20 cellular contexts compared by ENCODE assay signal in the genomic region with DNA sequence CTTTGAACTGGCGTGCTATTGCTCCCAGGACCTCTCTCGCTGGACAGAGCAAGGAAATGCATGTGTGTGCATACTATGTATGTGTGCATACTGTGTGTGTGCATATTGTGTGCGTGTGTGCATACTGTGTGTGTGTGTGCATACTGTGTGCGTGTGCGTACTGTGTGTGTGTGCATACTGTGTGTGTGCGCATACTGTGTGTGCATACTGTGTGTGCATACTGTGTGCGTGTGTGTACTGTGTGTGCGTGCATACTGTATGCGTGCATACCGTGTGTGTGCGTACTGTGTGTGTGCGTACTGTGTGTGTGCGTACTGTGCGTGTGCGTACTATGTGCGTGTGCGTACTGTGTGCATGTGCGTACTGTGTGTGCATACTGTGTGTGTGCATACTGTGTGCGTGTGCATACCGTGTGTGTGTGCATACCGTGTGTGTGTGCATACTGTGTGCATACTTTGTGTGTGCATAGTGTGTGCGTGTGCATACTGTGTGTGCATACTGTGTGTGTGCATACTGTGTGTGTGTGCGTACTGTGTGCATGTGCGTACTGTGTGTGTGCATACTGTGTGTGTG.
DNase-seq lines count a peak whose midpoint lies in the region; ATAC-seq, FAIRE-seq and TF ChIP-seq lines count a peak whose summit lies in the region.
"Had no signal": no experiment of that assay in that cellular context is flagged by ENCODE, and none has a peak within 500 bp of the region (broad histone marks: within the 10 kb centered on the region; RNA-seq: fewer than 3 reads in every experiment).

No MANE protein-coding gene starts in this region.

- H3K4ac ChIP-seq in H1 (replicated peaks; ENCODE audit: insufficient read length, low read depth, low read length): no peak overlapping the region

- no peak overlapping the region; a peak in 1 of 4 replicates for H3K4me2 ChIP-seq in H1 (ENCODE audit: insufficient read depth in 1 of 2, low read depth in 2 of 2, low read length in 2 of 2)
- H3K4me2 ChIP-seq: KMS-11 had no signal

- TF ChIP-seq CTCF in H1 (IDR thresholded peaks at IDR 0.05; ENCODE audit: control extremely low read depth in 1 of 3, insufficient read depth in 1 of 3, low read depth in 1 of 3, low read length in 3 of 3): no peak

- H3K36me3 ChIP-seq in H1 (ENCODE audit: control insufficient read depth in 2 of 4, insufficient read depth in 4 of 4, low read length in 3 of 4) (no peaks in the 10 kb centered on the region), thymus (ENCODE audit: control insufficient read depth, insufficient read depth) (peaks cover 14% of the 10 kb centered on the region)
- H3K36me3 ChIP-seq: BE2C, Peyer's patch, SJCRH30 had no signal

- H3K79me1 ChIP-seq in H1 (ENCODE audit: low read depth, low read length): peaks cover 25% of the 10 kb centered on the region

- CTCF ChIA-PET in H1 (lab: Charles Lee; ENCODE audit: partially characterized antibody): interaction anchor here (1.2 kb wide), 1 partner anchor 16 kb away, joined by 7 read pairs; no protein-coding TSS in a partner anchor

- H2AFZ ChIP-seq in H1 (ENCODE audit: low read length): no peak overlapping the region

- peaks cover 9 to 22% of the 10 kb centered on the region in 2 experiments for H4K20me1 ChIP-seq in H1 (replicated peaks in 1 of 2; ENCODE audit: control insufficient read depth in 1 of 2, insufficient read depth in 2 of 2, low read length in 2 of 2)

- H3K27ac ChIP-seq in H1 (ENCODE audit: low read depth, low read length) (no peak overlapping the region; the same call in 1 of the 2 replicates), thymus (ENCODE audit: low read depth) (peak overlapping the region; percentile 4)
- H3K27ac ChIP-seq: HL-60, KMS-11, Peyer's patch, SJCRH30 had no signal

- peak overlapping the region; percentile 78 for H4K91ac ChIP-seq in H1 (replicated peaks; ENCODE audit: insufficient read length, low read length)

- H4K5ac ChIP-seq in H1 (ENCODE audit: insufficient read length, low read depth, low read length): no peak overlapping the region

- peak overlapping the region; percentile 94; the same call in 1 of the 2 replicates for H2BK12ac ChIP-seq in H1 (ENCODE audit: low read depth, low read length)

- POLR2A ChIA-PET in H1 (lab: Charles Lee; ENCODE audit: partially characterized antibody): interaction anchor here (1.0 to 1.3 kb wide), 2 partner anchors 12 to 15 kb away, joined by 3 read pairs; no protein-coding TSS in a partner anchor

- peak overlapping the region; percentile 99 for H2AK5ac ChIP-seq in H1 (ENCODE audit: low read depth, low read length)

- H3K9me3 ChIP-seq in T-helper 17 cell (ENCODE audit: control insufficient read depth, low read length, poor library complexity, severe bottlenecking): no peaks in the 10 kb centered on the region
- H3K9me3 ChIP-seq in H1 (ENCODE audit: insufficient read depth in 2 of 2, low read depth in 1 of 2, low read length in 1 of 2): no peaks in the 10 kb centered on the region
- no peaks in the 10 kb centered on the region for H3K9me3 ChIP-seq in thymus (ENCODE audit: control insufficient read depth)
- H3K9me3 ChIP-seq: BE2C, Peyer's patch, SJCRH30 had no signal

- no peaks in the 10 kb centered on the region for H3K27me3 Mint-ChIP-seq in T-helper 17 cell
- H3K27me3 Mint-ChIP-seq: T-cell had no signal

- no peaks in the 10 kb centered on the region for H3K36me3 Mint-ChIP-seq in T-helper 17 cell (ENCODE audit: low read depth)

- 89% methylated on average over 24 of the region's 24 CpGs; no CpG with 5 or more reads in 1 of the 2 experiments for WGBS in H1 (ENCODE audit: extremely low coverage in 1 of 2, insufficient coverage in 1 of 2, insufficient read length in 1 of 2, insufficient replicate concordance in 2 of 2, low coverage in 1 of 2, low lambda C conversion rate in 2 of 2, missing lambda C conversion rate in 1 of 2), 2 experiments
- WGBS in thymus: 86% methylated on average over 24 of the region's 24 CpGs

- H3K4me1 Mint-ChIP-seq in T-helper 17 cell: peaks cover 28% of the 10 kb centered on the region

- no peak overlapping the region for H3K14ac ChIP-seq in H1 (ENCODE audit: insufficient read length)

- H3K4me3 ChIP-seq in H1 (ENCODE audit: extremely low read depth in 1 of 4, insufficient read depth in 2 of 4, low read depth in 3 of 4, low read length in 4 of 4): no peak overlapping the region
- no peak overlapping the region for H3K4me3 ChIP-seq in thymus (ENCODE audit: low read length)
- H3K4me3 ChIP-seq: Peyer's patch, SJCRH30 had no signal

- no peak overlapping the region for H2BK20ac ChIP-seq in H1 (ENCODE audit: low read length)

- ATAC-seq in T-helper 17 cell (no peak), HG03159 (IDR thresholded peaks at IDR 0.05; ENCODE audit: unreplicated experiment) (no peak), GM21723 (IDR thresholded peaks at IDR 0.05; ENCODE audit: unreplicated experiment) (no peak)
- ATAC-seq: T-cell had no signal

- no peak overlapping the region for H3K18ac ChIP-seq in H1 (ENCODE audit: extremely low read depth, low read length)

- H3K4me1 ChIP-seq in H1 (replicated peaks in 1 of 4; ENCODE audit: control insufficient read depth in 3 of 4, insufficient read depth in 4 of 4, low read length in 3 of 4) (peaks cover 0 to 7% (median 1%) of the 10 kb centered on the region in 4 experiments; a peak in 2 of 7 replicates), thymus (ENCODE audit: control insufficient read depth, insufficient read depth, low read length) (no peaks in the 10 kb centered on the region)
- H3K4me1 ChIP-seq: BE2C, Peyer's patch, SJCRH30 had no signal

- no peak overlapping the region for H3K56ac ChIP-seq in H1 (replicated peaks; ENCODE audit: insufficient read length, low read depth, low read length)

- H4K8ac ChIP-seq in H1 (ENCODE audit: extremely low read depth, insufficient read depth, low read length): no peak overlapping the region

- H3K23me2 ChIP-seq in H1 (ENCODE audit: low read depth, low read length): peaks cover 2% of the 10 kb centered on the region; the same call in 1 of the 2 replicates

- FAIRE-seq in GM12892 (lab: Jason Lieb, UNC) (peak; percentile 82), H1 (lab: Jason Lieb, UNC) (no peak)

- H3K23ac ChIP-seq in H1 (ENCODE audit: insufficient read length): peak overlapping the region; percentile 17

- peak overlapping the region in 1 of 4 experiments; percentile 8; a peak in 1 of 7 replicates for H3K9ac ChIP-seq in H1 (replicated peaks in 1 of 4; ENCODE audit: extremely low read depth in 1 of 4, low read depth in 3 of 4, low read length in 3 of 4)
- H3K9ac ChIP-seq: KMS-11 had no signal

- DNase-seq in GM12892 (ENCODE audit: insufficient read length): no peak
- DNase-seq in T-helper 17 cell: no peak
- DNase-seq in H1 (ENCODE audit: low read depth in 1 of 2, low spot score in 2 of 2): no peak
- DNase-seq in iPS-NIHi7 (ENCODE audit: extremely low spot score): no peak
- DNase-seq: BE2C, EL, GF-D8, GOT3, NCI-H1105, NCI-H2029 treated with DMSO at 0.1 percent for 48 hours, NCI-H226, NCI-H774, Peyer's patch, SJCRH30, T-cell had no signal

- no peak for TF ChIP-seq POLR2A in GM12892 (IDR thresholded peaks at IDR 0.05; ENCODE audit: low read depth, low read length)
- no peak for TF ChIP-seq POLR2A in H1 (IDR thresholded peaks at IDR 0.05; ENCODE audit: control extremely low read depth in 1 of 2, low read depth in 2 of 2, low read length in 2 of 2)

- no peak for TF ChIP-seq RAD21 in H1 (IDR thresholded peaks at IDR 0.05 in 1 of 2, conservative IDR thresholded peaks at IDR 0.05 in 1 of 2; ENCODE audit: low read depth in 2 of 2, low read length in 2 of 2)

- peaks cover 0 to 23% of the 10 kb centered on the region in 2 experiments; a peak in 2 of 4 replicates for H3K79me2 ChIP-seq in H1 (ENCODE audit: control insufficient read depth in 1 of 2, insufficient read depth in 2 of 2, low read length in 2 of 2)

- peak overlapping the region; percentile 21 for H2BK15ac ChIP-seq in H1 (ENCODE audit: low read length)

- H3K27me3 ChIP-seq in H1 (replicated peaks in 1 of 4; ENCODE audit: control insufficient read depth in 3 of 4, extremely low read depth in 1 of 4, insufficient read depth in 3 of 4, low read length in 3 of 4) (no peaks in the 10 kb centered on the region), thymus (ENCODE audit: control insufficient read depth, insufficient read depth) (no peaks in the 10 kb centered on the region)
- H3K27me3 ChIP-seq: BE2C, Peyer's patch, SJCRH30 had no signal

- peak overlapping the region; percentile 77; the same call in 1 of the 2 replicates for H2BK5ac ChIP-seq in H1 (ENCODE audit: low read depth, low read length)

- no peak for TF ChIP-seq EP300 in H1 (IDR thresholded peaks at IDR 0.05; ENCODE audit: borderline replicate concordance in 1 of 2, low read depth in 2 of 2, low read length in 2 of 2)

- peak overlapping the region; percentile 3 for H3K27ac Mint-ChIP-seq in T-helper 17 cell

- H3K4me3 Mint-ChIP-seq in T-helper 17 cell: no peak overlapping the region
- H3K4me3 Mint-ChIP-seq: T-cell had no signal

- H2BK120ac ChIP-seq in H1 (replicated peaks; ENCODE audit: low read depth, low read length): no peak overlapping the region

TF ChIP-seq in H1, 55 proteins besides CTCF, POLR2A, EP300 and RAD21:
- TF ChIP-seq POLR2AphosphoS5 (IDR thresholded peaks at IDR 0.05; ENCODE audit: low read depth, low read length): no peak
- 0 out of 2 replicates have a peak, but pooled peaks have one; percentile 69 for TF ChIP-seq KDM1A (IDR thresholded peaks at IDR 0.05; ENCODE audit: borderline replicate concordance, low read length)
- no peak for TF ChIP-seq CBX8 (IDR thresholded peaks at IDR 0.05; ENCODE audit: borderline replicate concordance, low read depth, low read length)
- no peak for TF ChIP-seq TEAD4 (IDR thresholded peaks at IDR 0.05; ENCODE audit: low read depth, low read length)
